Comparison of ENCODE assay signal across 21 cellular contexts in the genomic region with DNA sequence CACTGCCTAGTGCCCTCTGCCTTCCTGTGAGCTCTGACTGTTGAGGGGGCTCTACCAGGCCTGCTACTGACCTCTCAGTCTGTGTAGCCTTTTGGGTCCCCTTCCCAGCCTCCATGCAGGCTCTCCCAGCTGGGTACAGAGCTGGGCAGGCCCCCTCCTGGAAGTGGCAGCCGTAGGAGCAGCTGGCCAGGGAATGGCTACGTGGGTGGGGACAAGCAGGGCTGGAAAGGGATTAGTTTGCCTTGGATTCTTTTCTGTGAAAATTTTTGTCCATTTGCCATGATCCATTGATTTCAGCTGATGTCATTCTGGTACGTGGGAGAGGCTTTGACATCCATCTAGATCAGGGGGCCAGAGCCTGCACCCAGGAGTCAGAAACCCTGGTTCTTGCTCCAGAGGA. TPM values are rescaled to one million over a fixed set of nuclear protein-coding genes. Genes with fewer than 3 reads are reported as not detected.
DNase-seq lines count a peak whose midpoint lies in the region; ATAC-seq and TF ChIP-seq lines count a peak whose summit lies in the region.
"Had no signal": no experiment of that assay in that cellular context is flagged by ENCODE, and none has a peak within 500 bp of the region (broad histone marks: within the 10 kb centered on the region; RNA-seq: fewer than 3 reads in every experiment).

No MANE protein-coding gene starts in this region.

- H3K27me3 Mint-ChIP-seq in activated B cell treated with CpG ODN at 0.5 μM for 24 hours, result peaks cover 7% of the 10 kb centered on the region
- peaks cover 3% of the 10 kb centered on the region for H3K27me3 Mint-ChIP-seq in Caco-2 (ENCODE audit: insufficient read depth, unreplicated experiment)

- ATAC-seq in left cardiac atrium (peak; percentile 33 to 55), Right ventricle myocardium inferior (no peak), activated B cell treated with CpG ODN at 0.5 μM for 24 hours (ENCODE audit: low read depth) (no peak), mucosa of descending colon (peak; percentile 32), HG02884 (IDR thresholded peaks at IDR 0.05; ENCODE audit: unreplicated experiment) (no peak)
- ATAC-seq: lower lobe of right lung; naive thymus-derived CD8-positive, alpha-beta T cell had no signal

- H3K36me3 Mint-ChIP-seq in activated B cell treated with CpG ODN at 0.5 μM for 24 hours (ENCODE audit: low read depth) (no peaks in the 10 kb centered on the region), Caco-2 (ENCODE audit: insufficient read depth, unreplicated experiment) (no peaks in the 10 kb centered on the region)
- H3K36me3 Mint-ChIP-seq: naive thymus-derived CD8-positive, alpha-beta T cell had no signal

- BruUV-seq in Caco-2 (replicated peaks; lab: Mats Ljungman, UMichigan), result no TSS peak

- TF ChIP-seq CTCF in activated B cell treated with CpG ODN at 0.5 μM for 24 hours (IDR thresholded peaks at IDR 0.05) (no peak), mucosa of descending colon (IDR thresholded peaks at IDR 0.05) (no peak), Caco-2 (IDR thresholded peaks at IDR 0.05; ENCODE audit: insufficient read depth in 1 of 2, low read depth in 1 of 2, low read length in 1 of 2, severe bottlenecking in 1 of 2, unreplicated experiment in 1 of 2) (no peak)

- CTCF ChIA-PET in activated B cell treated with CpG ODN at 0.5 μM for 24 hours (lab: Charles Lee), result interaction anchor here (0.9 to 1.3 kb wide), 3 partner anchors 13 to 79 kb away, joined by 4 to 7 read pairs (median 5); a partner anchor contains a TSS
- CTCF ChIA-PET in Caco-2 (lab: Charles Lee), result no interaction called here

- H3K9me3 Mint-ChIP-seq in activated B cell treated with CpG ODN at 0.5 μM for 24 hours, result peaks cover 4% of the 10 kb centered on the region
- H3K9me3 Mint-ChIP-seq in Caco-2 (ENCODE audit: unreplicated experiment), result no peaks in the 10 kb centered on the region
- H3K9me3 Mint-ChIP-seq: activated naive CD4-positive, alpha-beta T cell treated with anti-CD3 and anti-CD28 coated beads for 36 hours; naive thymus-derived CD8-positive, alpha-beta T cell had no signal

- H3K4me1 ChIP-seq in mucosa of descending colon (ENCODE audit: low read depth), result peaks cover 4% of the 10 kb centered on the region
- no peaks in the 10 kb centered on the region for H3K4me1 ChIP-seq in Caco-2
- H3K4me1 ChIP-seq: lower lobe of right lung had no signal

- H3K27me3 ChIP-seq in Caco-2 (replicated peaks; ENCODE audit: control insufficient read depth, insufficient read depth, low read length), result peaks cover 1% of the 10 kb centered on the region; the same call in 1 of the 2 replicates

- peak overlapping the region; percentile 84 for H3K4me3 Mint-ChIP-seq in activated B cell treated with CpG ODN at 0.5 μM for 24 hours
- no peak overlapping the region for H3K4me3 Mint-ChIP-seq in Caco-2 (ENCODE audit: unreplicated experiment)
- H3K4me3 Mint-ChIP-seq: activated naive CD4-positive, alpha-beta T cell treated with anti-CD3 and anti-CD28 coated beads for 36 hours; naive thymus-derived CD8-positive, alpha-beta T cell had no signal

- no peak overlapping the region for H3K4me3 ChIP-seq in mucosa of descending colon
- no peak overlapping the region for H3K4me3 ChIP-seq in Caco-2 (ENCODE audit: low read depth, low read length)
- H3K4me3 ChIP-seq: heart right ventricle, lower lobe of right lung, skin epidermis had no signal

- POLR2A ChIA-PET in activated B cell treated with CpG ODN at 0.5 μM for 24 hours (lab: Charles Lee) (interaction anchor here (0.7 to 3.6 kb wide), 4 partner anchors 24 to 1620 kb away, joined by 3 to 20 read pairs (median 4); a partner anchor contains a TSS), Caco-2 (lab: Charles Lee) (no interaction called here)

- H3K27ac Mint-ChIP-seq in activated B cell treated with CpG ODN at 0.5 μM for 24 hours, result peak overlapping the region; percentile 94
- no peak overlapping the region for H3K27ac Mint-ChIP-seq in Caco-2 (ENCODE audit: unreplicated experiment)
- H3K27ac Mint-ChIP-seq: activated naive CD4-positive, alpha-beta T cell treated with anti-CD3 and anti-CD28 coated beads for 36 hours; naive thymus-derived CD8-positive, alpha-beta T cell had no signal

- intact Hi-C loops in left cardiac atrium (cut with DNase I), result no loop called here
- intact Hi-C loops in Right ventricle myocardium inferior (cut with DNase I), result no loop called here
- intact Hi-C loops in activated B cell treated with CpG ODN at 0.5 μM for 24 hours (cut with micrococcal nuclease), result loop anchor here (10.0 kb wide), 1 partner anchor 592 kb away; no protein-coding TSS in a partner anchor
- intact Hi-C loops in mucosa of descending colon (cut with DNase I, micrococcal nuclease), result no loop called here
- intact Hi-C loops in Caco-2 (cut with micrococcal nuclease; ENCODE audit: unreplicated experiment), result no loop called here

- peak overlapping the region; percentile 34 for H3K27ac ChIP-seq in temporal lobe (ENCODE audit: low read depth, low read length)
- H3K27ac ChIP-seq: C4-2B, heart right ventricle, KMS-11, lower lobe of right lung had no signal

- peaks cover 35% of the 10 kb centered on the region for H3K4me1 Mint-ChIP-seq in activated B cell treated with CpG ODN at 0.5 μM for 24 hours
- H3K4me1 Mint-ChIP-seq in Caco-2 (ENCODE audit: low read depth, unreplicated experiment), result no peaks in the 10 kb centered on the region

- H3K36me3 ChIP-seq in mucosa of descending colon (ENCODE audit: low read depth) (no peaks in the 10 kb centered on the region), Caco-2 (ENCODE audit: control insufficient read depth, insufficient read depth, low read length) (no peaks in the 10 kb centered on the region)
- H3K36me3 ChIP-seq: heart right ventricle, lower lobe of right lung had no signal

- DNase-seq in left cardiac atrium (no peak), Right ventricle myocardium inferior (ENCODE audit: missing footprints) (no peak), activated B cell treated with CpG ODN at 0.5 μM for 24 hours (no peak), mucosa of descending colon (no peak), T-helper 2 cell (no peak), Caco-2 (no peak)
- DNase-seq: activated CD4-positive, alpha-beta T cell treated with anti-CD3 and anti-CD28 coated beads, Interleukin-2, amount 50 U/mL, for 1 hour; activated naive CD4-positive, alpha-beta T cell treated with anti-CD3 and anti-CD28 coated beads for 36 hours; DMS153; GF-D8; heart right ventricle; lower lobe of right lung; NCI-H2029; NCI-H345; stimulated activated CD4-positive, alpha-beta T cell treated with anti-CD3 and anti-CD28 coated beads, Interleukin-4, amount 100 ng/mL, for 24 hours had no signal

- no peaks in the 10 kb centered on the region for H3K9me3 ChIP-seq in mucosa of descending colon
- H3K9me3 ChIP-seq in Caco-2, result no peaks in the 10 kb centered on the region
- H3K9me3 ChIP-seq: heart right ventricle, lower lobe of right lung had no signal

RNA-seq across cellular contexts. Expression of a gene that starts 23.9 kb away (rescaled TPM):
- total RNA-seq in left cardiac atrium (1 to 10 TPM; 6.6 to 8.8 TPM), Right ventricle myocardium inferior (20.0 TPM), activated B cell treated with CpG ODN at 0.5 μM for 24 hours (36.4 and 36.7 TPM in 2 replicates), mucosa of descending colon (10 to 100 TPM; 19.6 to 48.9 (median 45.1) TPM), temporal lobe (12.8 TPM), Caco-2 (2022) (60.1 and 63.6 TPM in 2 replicates)

Comparison
In these comparisons a context has a peak if more than half of its experiments do, and no peak if none do; other contexts are left out.
1. ATAC-seq: peak in left cardiac atrium (2 of 2) and mucosa of descending colon (single experiment); none in Right ventricle myocardium inferior (single experiment), activated B cell treated with CpG ODN at 0.5 μM for 24 hours (single experiment) and HG02884 (single experiment).